In genomic region chr5:131538177-131538593, GRCh38 we compare ENCODE assay signal across 12 cellular contexts.
A peak's percentile ranks its signal among the peaks of the same experiment; 100 is the strongest.
DNase-seq lines count a peak whose midpoint lies in the region; ATAC-seq and TF ChIP-seq lines count a peak whose summit lies in the region.
"Had no signal": no experiment of that assay in that cellular context is flagged by ENCODE, and none has a peak within 500 bp of the region (broad histone marks: within the 10 kb centered on the region; RNA-seq: fewer than 3 reads in every experiment).

No MANE protein-coding gene starts in this region.

- H3K4me3 ChIP-seq in breast epithelium (no peak overlapping the region), fibroblast of pulmonary artery (replicated peaks; ENCODE audit: low read depth, low read length) (no peak overlapping the region), right atrium auricular region (no peak overlapping the region)
- H3K4me3 ChIP-seq: HAP-1, SJCRH30 had no signal

- H3K27ac Mint-ChIP-seq in MCF 10A (ENCODE audit: low read depth, unreplicated experiment) = no peak overlapping the region

- H3K9me3 Mint-ChIP-seq in MCF 10A (ENCODE audit: unreplicated experiment) = no peaks in the 10 kb centered on the region

- H3K27me3 Mint-ChIP-seq in MCF 10A (ENCODE audit: insufficient read depth, unreplicated experiment) = no peaks in the 10 kb centered on the region

- H3K36me3 ChIP-seq in breast epithelium (no peaks in the 10 kb centered on the region), right atrium auricular region (no peaks in the 10 kb centered on the region)

- peaks cover 23% of the 10 kb centered on the region for H3K4me1 Mint-ChIP-seq in MCF 10A (ENCODE audit: insufficient read depth, unreplicated experiment)

- no peaks in the 10 kb centered on the region for H3K9me3 ChIP-seq in breast epithelium
- H3K9me3 ChIP-seq in right atrium auricular region = no peaks in the 10 kb centered on the region
- H3K9me3 ChIP-seq: HAP-1, SJCRH30 had no signal

- DNase-seq in MCF 10A (ENCODE audit: unreplicated experiment) = peak; percentile 93
- DNase-seq in breast epithelium (ENCODE audit: low spot score in 2 of 2) = no peak
- peak; percentile 84 for DNase-seq in SIG-M5 treated with dmso at 0.1 percent for 504 hours (lab: John Stamatoyannopoulos, UW; ENCODE audit: unreplicated experiment)
- DNase-seq in fibroblast of pulmonary artery (ENCODE audit: low read depth) = peak; percentile 83
- no peak for DNase-seq in left ventricle myocardium superior
- DNase-seq in right atrium auricular region (ENCODE audit: low spot score) = no peak
- DNase-seq in NCI-H1105 (lab: John Stamatoyannopoulos, UW) = no peak
- DNase-seq: NCI-H187, nucleus accumbens, SJCRH30 had no signal

- ATAC-seq in left ventricle myocardium superior = no peak
- ATAC-seq in GM18517 (IDR thresholded peaks at IDR 0.05; ENCODE audit: unreplicated experiment) = no peak

- CTCF ChIA-PET in MCF 10A (lab: Yijun Ruan, JAX) = no interaction called here

- intact Hi-C loops in MCF 10A (cut with micrococcal nuclease) = no loop called here
- intact Hi-C loops in breast epithelium (cut with DNase I; ENCODE audit: low total_unique reads) = no loop called here
- intact Hi-C loops in left ventricle myocardium superior (cut with micrococcal nuclease) = no loop called here

- H3K4me1 ChIP-seq in breast epithelium = no peaks in the 10 kb centered on the region
- H3K4me1 ChIP-seq in right atrium auricular region = no peaks in the 10 kb centered on the region

- H3K36me3 Mint-ChIP-seq in MCF 10A (ENCODE audit: insufficient read depth, unreplicated experiment) = peaks cover 14% of the 10 kb centered on the region

- no peak overlapping the region for H3K27ac ChIP-seq in breast epithelium
- H3K27ac ChIP-seq in right atrium auricular region = no peak overlapping the region
- H3K27ac ChIP-seq: SJCRH30 had no signal

- no peaks in the 10 kb centered on the region for H3K27me3 ChIP-seq in breast epithelium
- no peaks in the 10 kb centered on the region for H3K27me3 ChIP-seq in right atrium auricular region
- H3K27me3 ChIP-seq: SJCRH30 had no signal

- TF ChIP-seq CTCF in MCF 10A (IDR thresholded peaks at IDR 0.05; ENCODE audit: unreplicated experiment) = no peak
- TF ChIP-seq CTCF in breast epithelium (IDR thresholded peaks at IDR 0.05) = no peak
- TF ChIP-seq CTCF in fibroblast of pulmonary artery (IDR thresholded peaks at IDR 0.05; ENCODE audit: low read length, missing control alignments) = no peak
- no peak for TF ChIP-seq CTCF in right atrium auricular region (IDR thresholded peaks at IDR 0.05)

- TF ChIP-seq POLR2A in breast epithelium (IDR thresholded peaks at IDR 0.05) = no peak

- no TSS peak for BruUV-seq in MCF 10A (replicated peaks; lab: Mats Ljungman, UMichigan)

- POLR2A ChIA-PET in MCF 10A (lab: Yijun Ruan, JAX) = interaction anchor here (0.6 to 1.4 kb wide), 7 partner anchors 12 to 879 kb away, joined by 3 to 5 read pairs (median 3); no protein-coding TSS in a partner anchor

- H3K4me3 Mint-ChIP-seq in MCF 10A (ENCODE audit: unreplicated experiment) = no peak overlapping the region

Comparison
In these comparisons a context has a peak if more than half of its experiments do, and no peak if none do; other contexts are left out.
1. DNase-seq: peak in MCF 10A (single experiment), SIG-M5 treated with dmso at 0.1 percent for 504 hours (single experiment) and fibroblast of pulmonary artery (single experiment); none in breast epithelium (0 of 2), left ventricle myocardium superior (single experiment), right atrium auricular region (single experiment) and NCI-H1105 (single experiment).